ENCODE assay signal across 17 cellular contexts in genomic region chr9:98379572-98379971, GRCh38.
DNase-seq lines count a peak whose midpoint lies in the region; ATAC-seq and TF ChIP-seq lines count a peak whose summit lies in the region.
"Had no signal": no experiment of that assay in that cellular context is flagged by ENCODE, and none has a peak within 500 bp of the region (broad histone marks: within the 10 kb centered on the region; RNA-seq: fewer than 3 reads in every experiment).

No MANE protein-coding gene starts in this region.

- no peaks in the 10 kb centered on the region for H3K36me3 ChIP-seq in ACC112 (ENCODE audit: insufficient read depth, low read length)
- H3K36me3 ChIP-seq in DOHH2 (ENCODE audit: control insufficient read depth, low read length): no peaks in the 10 kb centered on the region
- H3K36me3 ChIP-seq in PC-9 (ENCODE audit: low read depth): no peaks in the 10 kb centered on the region
- H3K36me3 ChIP-seq in PC-3 (ENCODE audit: low read depth, low read length): no peaks in the 10 kb centered on the region
- H3K36me3 ChIP-seq: SJCRH30 had no signal

- no peak overlapping the region for H3K9ac ChIP-seq in PC-3 (ENCODE audit: low read length)

- peak overlapping the region; percentile 57 for H3K27ac Mint-ChIP-seq in neural crest cell (ENCODE audit: unreplicated experiment)
- H3K27ac Mint-ChIP-seq in activated CD8-positive, alpha-beta T cell treated with anti-CD3 and anti-CD28 coated beads, Interleukin-2, amount 10 ng/mL, durations not matched to agents 7 days and 5 days: no peak overlapping the region
- H3K27ac Mint-ChIP-seq: CD14-positive monocyte had no signal

- H3K27me3 ChIP-seq in ACC112 (ENCODE audit: insufficient read depth, low read length): no peaks in the 10 kb centered on the region
- H3K27me3 ChIP-seq in DOHH2 (ENCODE audit: control insufficient read depth, low read length): no peaks in the 10 kb centered on the region
- no peaks in the 10 kb centered on the region for H3K27me3 ChIP-seq in PC-9 (ENCODE audit: insufficient read depth, low read depth)
- H3K27me3 ChIP-seq in PC-3 (ENCODE audit: low read length): no peaks in the 10 kb centered on the region

- H3K9me3 ChIP-seq in DOHH2 (ENCODE audit: control insufficient read depth, insufficient read depth, low read length): no peaks in the 10 kb centered on the region
- H3K9me3 ChIP-seq in PC-9 (ENCODE audit: insufficient read depth, low read depth): no peaks in the 10 kb centered on the region
- no peaks in the 10 kb centered on the region for H3K9me3 ChIP-seq in PC-3 (ENCODE audit: low read length)
- H3K9me3 ChIP-seq: SJCRH30 had no signal

- CTCF ChIA-PET in PC-9 (lab: Charles Lee): no interaction called here
- CTCF ChIA-PET in PC-3 (lab: Charles Lee): no interaction called here
- CTCF ChIA-PET in activated CD8-positive, alpha-beta T cell treated with anti-CD3 and anti-CD28 coated beads, Interleukin-2, amount 10 ng/mL, durations not matched to agents 7 days and 5 days (lab: Charles Lee): interaction anchor here (0.6 kb wide), 1 partner anchor 14 kb away, joined by 3 read pairs; no protein-coding TSS in a partner anchor

- H2AFZ ChIP-seq in ACC112 (ENCODE audit: low read length, unreplicated experiment): peak overlapping the region; percentile 73
- no peak overlapping the region for H2AFZ ChIP-seq in PC-9
- H2AFZ ChIP-seq in PC-3 (ENCODE audit: low read length): no peak overlapping the region

- intact Hi-C loops in PC-9 (cut with micrococcal nuclease; ENCODE audit: unreplicated experiment): loop anchor here (5.0 kb wide), 1 partner anchor 47 kb away; no protein-coding TSS in a partner anchor
- intact Hi-C loops in PC-3 (cut with micrococcal nuclease): no loop called here

- H3K9me3 Mint-ChIP-seq in neural crest cell: no peaks in the 10 kb centered on the region
- no peaks in the 10 kb centered on the region for H3K9me3 Mint-ChIP-seq in activated CD8-positive, alpha-beta T cell treated with anti-CD3 and anti-CD28 coated beads, Interleukin-2, amount 10 ng/mL, durations not matched to agents 7 days and 5 days (ENCODE audit: insufficient read depth)

- no peak overlapping the region for H3K4me3 Mint-ChIP-seq in neural crest cell
- H3K4me3 Mint-ChIP-seq in activated CD8-positive, alpha-beta T cell treated with anti-CD3 and anti-CD28 coated beads, Interleukin-2, amount 10 ng/mL, durations not matched to agents 7 days and 5 days: no peak overlapping the region
- H3K4me3 Mint-ChIP-seq: CD14-positive monocyte had no signal

- H3K4me1 ChIP-seq in ACC112 (ENCODE audit: control insufficient read depth, insufficient read depth, low read length, unreplicated experiment): peaks cover 44% of the 10 kb centered on the region
- H3K4me1 ChIP-seq in DOHH2 (ENCODE audit: control insufficient read depth, low read length): peaks cover 23% of the 10 kb centered on the region
- peaks cover 32% of the 10 kb centered on the region for H3K4me1 ChIP-seq in PC-9 (replicated peaks; ENCODE audit: insufficient read depth)
- H3K4me1 ChIP-seq in PC-3 (ENCODE audit: insufficient read depth, low read length): peaks cover 7% of the 10 kb centered on the region; the same call in 1 of the 2 replicates
- H3K4me1 ChIP-seq: SJCRH30 had no signal

- H4K20me1 ChIP-seq in DOHH2 (ENCODE audit: control insufficient read depth, insufficient read depth, low read depth, low read length) (0 out of 2 replicates have a peak, but pooled peaks cover 3% of the 10 kb centered on the region), PC-9 (ENCODE audit: insufficient read depth) (no peaks in the 10 kb centered on the region), PC-3 (ENCODE audit: low read length) (no peaks in the 10 kb centered on the region)

- H3K27ac ChIP-seq in ACC112 (ENCODE audit: low read depth, low read length) (peak overlapping the region; percentile 65), DOHH2 (ENCODE audit: low read depth, low read length) (no peak overlapping the region), PC-9 (peak overlapping the region; percentile 62; the same call in 1 of the 2 replicates), PC-3 (ENCODE audit: low read length) (no peak overlapping the region)
- H3K27ac ChIP-seq: SJCRH30 had no signal

- no peaks in the 10 kb centered on the region for H3K36me3 Mint-ChIP-seq in neural crest cell (ENCODE audit: low read depth)
- no peaks in the 10 kb centered on the region for H3K36me3 Mint-ChIP-seq in activated CD8-positive, alpha-beta T cell treated with anti-CD3 and anti-CD28 coated beads, Interleukin-2, amount 10 ng/mL, durations not matched to agents 7 days and 5 days (ENCODE audit: low read depth)
- H3K36me3 Mint-ChIP-seq: CD14-positive monocyte had no signal

- H3K9me2 ChIP-seq in DOHH2 (replicated peaks; ENCODE audit: control insufficient read depth, low read length) (no peaks in the 10 kb centered on the region), PC-9 (ENCODE audit: insufficient read depth) (no peaks in the 10 kb centered on the region), PC-3 (replicated peaks; ENCODE audit: low read length) (no peaks in the 10 kb centered on the region)

- peaks cover 1% of the 10 kb centered on the region for H3K27me3 Mint-ChIP-seq in neural crest cell (ENCODE audit: low read depth)
- no peaks in the 10 kb centered on the region for H3K27me3 Mint-ChIP-seq in activated CD8-positive, alpha-beta T cell treated with anti-CD3 and anti-CD28 coated beads, Interleukin-2, amount 10 ng/mL, durations not matched to agents 7 days and 5 days (ENCODE audit: low read depth)

- H3K4me2 ChIP-seq in DOHH2 (ENCODE audit: low read length) (peak overlapping the region; percentile 33; the same call in 1 of the 2 replicates), PC-9 (peak overlapping the region; percentile 56), PC-3 (ENCODE audit: low read length) (no peak overlapping the region)

- TF ChIP-seq CTCF in DOHH2 (IDR thresholded peaks at IDR 0.05; ENCODE audit: low read depth, low read length, poor library complexity, severe bottlenecking): no peak
- no peak for TF ChIP-seq CTCF in PC-9 (conservative IDR thresholded peaks at IDR 0.05)
- TF ChIP-seq CTCF in neural crest cell (conservative IDR thresholded peaks at IDR 0.05): no peak
- TF ChIP-seq CTCF in PC-3 (conservative IDR thresholded peaks at IDR 0.05; ENCODE audit: low read depth, low read length): no peak

- peak overlapping the region; percentile 42; the same call in 1 of the 2 replicates for H3K4me3 ChIP-seq in ACC112 (ENCODE audit: low read depth, low read length)
- H3K4me3 ChIP-seq in DOHH2 (ENCODE audit: low read length): no peak overlapping the region
- H3K4me3 ChIP-seq in PC-9: no peak overlapping the region
- no peak overlapping the region for H3K4me3 ChIP-seq in PC-3 (ENCODE audit: low read length)
- H3K4me3 ChIP-seq: SJCRH30 had no signal

- ATAC-seq in PC-3 (no peak), GM18858 (IDR thresholded peaks at IDR 0.05; ENCODE audit: unreplicated experiment) (no peak)
- ATAC-seq in activated CD8-positive, alpha-beta T cell treated with anti-CD3 and anti-CD28 coated beads, Interleukin-2, amount 10 ng/mL, durations not matched to agents 7 days and 5 days: no peak

- BruUV-seq in PC-9 (replicated peaks; lab: Mats Ljungman, UMichigan) (no TSS peak), PC-3 (replicated peaks; lab: Mats Ljungman, UMichigan) (no TSS peak)

- H3F3A ChIP-seq in DOHH2 (ENCODE audit: control insufficient read depth, insufficient read depth): no peaks in the 10 kb centered on the region
- H3F3A ChIP-seq in PC-9 (ENCODE audit: insufficient read depth, low read depth): peaks cover 15% of the 10 kb centered on the region; the same call in 1 of the 2 replicates
- no peaks in the 10 kb centered on the region for H3F3A ChIP-seq in PC-3 (ENCODE audit: low read length, unreplicated experiment)

- no peak for DNase-seq in PC-9
- DNase-seq in neural crest cell (ENCODE audit: low read depth, low spot score): no peak
- DNase-seq in PC-3: no peak
- no peak for DNase-seq in activated CD8-positive, alpha-beta T cell treated with anti-CD3 and anti-CD28 coated beads, Interleukin-2, amount 10 ng/mL, durations not matched to agents 7 days and 5 days
- no peak for DNase-seq in AML-193 (lab: John Stamatoyannopoulos, UW)
- DNase-seq: COR-L47, GF-D8, GOT3, MV-4-11, NCI-H1417 treated with DMSO at 0.1 percent for 48 hours, NCI-H2029, NCI-H526 had no signal

- H3K79me2 ChIP-seq in ACC112 (ENCODE audit: control insufficient read depth, insufficient read depth, low read length, unreplicated experiment): no peaks in the 10 kb centered on the region
- no peaks in the 10 kb centered on the region for H3K79me2 ChIP-seq in DOHH2 (ENCODE audit: control insufficient read depth, low read length)
- H3K79me2 ChIP-seq in PC-9 (ENCODE audit: low read depth): no peaks in the 10 kb centered on the region
- no peaks in the 10 kb centered on the region for H3K79me2 ChIP-seq in PC-3 (ENCODE audit: low read length)

- peaks cover 13% of the 10 kb centered on the region for H3K4me1 Mint-ChIP-seq in neural crest cell
- H3K4me1 Mint-ChIP-seq in activated CD8-positive, alpha-beta T cell treated with anti-CD3 and anti-CD28 coated beads, Interleukin-2, amount 10 ng/mL, durations not matched to agents 7 days and 5 days (ENCODE audit: low read depth): no peaks in the 10 kb centered on the region

- POLR2A ChIA-PET in PC-9 (lab: Charles Lee; ENCODE audit: unreplicated experiment) (no interaction called here), PC-3 (lab: Charles Lee; ENCODE audit: unreplicated experiment) (no interaction called here)
- POLR2A ChIA-PET in activated CD8-positive, alpha-beta T cell treated with anti-CD3 and anti-CD28 coated beads, Interleukin-2, amount 10 ng/mL, durations not matched to agents 7 days and 5 days (lab: Charles Lee): no interaction called here

Comparison
In these comparisons a context has a peak if more than half of its experiments do, and no peak if none do; other contexts are left out.
1. H3K27ac ChIP-seq: peak in ACC112 (single experiment) and PC-9 (single experiment); none in DOHH2 (single experiment) and PC-3 (single experiment).